ENCODE assay signal across 8 cellular contexts in genomic region chrX:130393451-130394074, GRCh38. TPM values are rescaled to one million over a fixed set of nuclear protein-coding genes. Genes with fewer than 3 reads are reported as not detected.
A peak's percentile ranks its signal among the peaks of the same experiment; 100 is the strongest.
DNase-seq lines count a peak whose midpoint lies in the region; ATAC-seq and TF ChIP-seq lines count a peak whose summit lies in the region.

No MANE protein-coding gene starts in this region.

- no peaks in the 10 kb centered on the region for H3K9me3 ChIP-seq in esophagus muscularis mucosa

- DNase-seq in DMS153 treated with DMSO at 0.1 percent for 48 hours (lab: John Stamatoyannopoulos, UW; ENCODE audit: unreplicated experiment), result peak; percentile 52
- peak; percentile 39 for DNase-seq in HuH-7 (ENCODE audit: low spot score)
- peak; percentile 40 for DNase-seq in RPMI8226
- no peak for DNase-seq in esophagus muscularis mucosa (ENCODE audit: extremely low spot score)
- peak; percentile 36 for DNase-seq in neural crest cell (ENCODE audit: low read depth, low spot score)
- no peak for DNase-seq in DMS114 treated with DMSO at 0.1 percent for 48 hours (lab: John Stamatoyannopoulos, UW; ENCODE audit: unreplicated experiment)
- DNase-seq in activated effector memory CD4-positive, alpha-beta T cell treated with Interleukin-2 at 50 U/mL for 16 hours, result no peak

- peaks cover 22% of the 10 kb centered on the region for H3K27me3 Mint-ChIP-seq in neural crest cell (ENCODE audit: low read depth)

- no peaks in the 10 kb centered on the region for H3K36me3 Mint-ChIP-seq in neural crest cell (ENCODE audit: low read depth)

- H3K27ac Mint-ChIP-seq in neural crest cell (ENCODE audit: unreplicated experiment), result no peak overlapping the region

- H3K36me3 ChIP-seq in esophagus muscularis mucosa, result no peaks in the 10 kb centered on the region

- TF ChIP-seq EP300 in esophagus muscularis mucosa (IDR thresholded peaks at IDR 0.05), result no peak

- ATAC-seq in GM18502 (IDR thresholded peaks at IDR 0.05; ENCODE audit: poor library complexity, unreplicated experiment), result no peak

- WGBS in esophagus muscularis mucosa, result 56% methylated on average over 5 of the region's 5 CpGs

- TF ChIP-seq POLR2A in esophagus muscularis mucosa (IDR thresholded peaks at IDR 0.05; ENCODE audit: low read depth), result no peak

- H3K27ac ChIP-seq in esophagus muscularis mucosa (replicated peaks in 1 of 4), result no peak overlapping the region

- intact Hi-C loops in esophagus muscularis mucosa (cut with DNase I), result no loop called here

- no peak overlapping the region for H3K4me3 ChIP-seq in esophagus muscularis mucosa

- H3K4me3 Mint-ChIP-seq in neural crest cell, result no peak overlapping the region

- peaks cover 0 to 3% (median 0%) of the 10 kb centered on the region in 4 donors for H3K27me3 ChIP-seq in esophagus muscularis mucosa

- peak; percentile 36 to 62 (median 46) for TF ChIP-seq CTCF in esophagus muscularis mucosa (IDR thresholded peaks at IDR 0.05)
- TF ChIP-seq CTCF in neural crest cell (conservative IDR thresholded peaks at IDR 0.05), result peak; percentile 69

- H3K9me3 Mint-ChIP-seq in neural crest cell, result peaks cover 5% of the 10 kb centered on the region

- H3K4me1 Mint-ChIP-seq in neural crest cell, result no peaks in the 10 kb centered on the region

- no peaks in the 10 kb centered on the region for H3K4me1 ChIP-seq in esophagus muscularis mucosa

RNA-seq across cellular contexts. Expression of gene GPR119, which starts 8.1 kb away (rescaled TPM):
- not detected for total RNA-seq in esophagus muscularis mucosa
- not detected in 2 replicates for total RNA-seq in neural crest cell

RNA-seq across cellular contexts. Expression of gene RBMX2, which starts 8.2 kb away (rescaled TPM):
- total RNA-seq in esophagus muscularis mucosa, result 10 to 100 TPM; 14.2 to 20.6 (median 17.6) TPM
- 26.5 and 27.7 TPM in 2 replicates for total RNA-seq in neural crest cell

RNA-seq across cellular contexts. Expression of gene SLC25A14, which starts 53.8 kb away (rescaled TPM):
- 1 to 10 TPM; 4.0 to 9.6 (median 6.9) TPM for total RNA-seq in esophagus muscularis mucosa
- total RNA-seq in neural crest cell, result 18.5 and 20.2 TPM in 2 replicates

Comparison
In these comparisons a context has a peak if more than half of its experiments do, and no peak if none do; other contexts are left out.
1. DNase-seq: peak in DMS153 treated with DMSO at 0.1 percent for 48 hours (single experiment), HuH-7 (single experiment), RPMI8226 (single experiment) and neural crest cell (single experiment); none in esophagus muscularis mucosa (single experiment), DMS114 treated with DMSO at 0.1 percent for 48 hours (single experiment) and activated effector memory CD4-positive, alpha-beta T cell treated with Interleukin-2 at 50 U/mL for 16 hours (single experiment).